Comparison of ENCODE assay signal across 8 cellular contexts in genomic region chr6:139373154-139373927, GRCh38. TPM values are rescaled to one million over a fixed set of nuclear protein-coding genes. Genes with fewer than 3 reads are reported as not detected.
DNase-seq lines count a peak whose midpoint lies in the region; ATAC-seq and TF ChIP-seq lines count a peak whose summit lies in the region.

No MANE protein-coding gene starts in this region.

- no peaks in the 10 kb centered on the region for H3K27me3 ChIP-seq in HL-60 (ENCODE audit: insufficient read depth, poor library complexity, severe bottlenecking)
- H3K27me3 ChIP-seq in SJSA1 (replicated peaks), result no peaks in the 10 kb centered on the region
- no peaks in the 10 kb centered on the region for H3K27me3 ChIP-seq in upper lobe of right lung

- intact Hi-C loops in Right ventricle myocardium superior (cut with DNase I) (loop anchor here (10.0 kb wide), 2 partner anchors 141 to 381 kb away; no protein-coding TSS in a partner anchor), posterior vena cava (cut with DNase I) (loop anchor here (5.0 to 10.0 kb wide), 2 partner anchors 599 to 701 kb away; no protein-coding TSS in a partner anchor), upper lobe of right lung (cut with DNase I) (no loop called here)

- TF ChIP-seq CTCF in HL-60 (IDR thresholded peaks at IDR 0.05; ENCODE audit: insufficient read depth, low read length) (no peak), upper lobe of right lung (IDR thresholded peaks at IDR 0.05) (no peak)

- H3K4me1 ChIP-seq in SJSA1 (replicated peaks), result peaks cover 36% of the 10 kb centered on the region
- H3K4me1 ChIP-seq in upper lobe of right lung, result peaks cover 30% of the 10 kb centered on the region

- H3K27ac Mint-ChIP-seq in activated naive CD4-positive, alpha-beta T cell treated with anti-CD3 and anti-CD28 coated beads, Interleukin-2, amount 50 U/mL, for 72 hours, result peak overlapping the region; percentile 93 to 100

- peak; percentile 73 for DNase-seq in CD1c-positive myeloid dendritic cell (ENCODE audit: extremely low spot score)
- DNase-seq in HL-60 (ENCODE audit: low read depth in 1 of 2, low spot score in 1 of 2), result peak in 1 of 2 experiments; percentile 63
- peak; percentile 56 to 68 for DNase-seq in SJSA1 (ENCODE audit: low read depth in 1 of 2, low spot score in 2 of 2)
- DNase-seq in activated naive CD4-positive, alpha-beta T cell treated with anti-CD3 and anti-CD28 coated beads, Interleukin-2, amount 50 U/mL, for 72 hours (ENCODE audit: low spot score in 2 of 2), result peak; percentile 72 to 74
- peak; percentile 79 for DNase-seq in Right ventricle myocardium superior
- peak; percentile 93 for DNase-seq in posterior vena cava (ENCODE audit: low spot score)
- DNase-seq in upper lobe of right lung, result peak; percentile 86

- H3K36me3 Mint-ChIP-seq in activated naive CD4-positive, alpha-beta T cell treated with anti-CD3 and anti-CD28 coated beads, Interleukin-2, amount 50 U/mL, for 72 hours, result peaks cover 18 to 28% of the 10 kb centered on the region in 2 donors

- peak overlapping the region; percentile 98 for H3K27ac ChIP-seq in HL-60 (replicated peaks)
- peak overlapping the region; percentile 89 for H3K27ac ChIP-seq in SJSA1
- peak overlapping the region; percentile 99 for H3K27ac ChIP-seq in upper lobe of right lung

- ATAC-seq in GM19372 (IDR thresholded peaks at IDR 0.05; ENCODE audit: low read depth, unreplicated experiment), result peak; percentile 20
- peak; percentile 10 to 23 for ATAC-seq in activated naive CD4-positive, alpha-beta T cell treated with anti-CD3 and anti-CD28 coated beads, Interleukin-2, amount 50 U/mL, for 72 hours
- ATAC-seq in Right ventricle myocardium superior (ENCODE audit: poor library complexity), result peak; percentile 2
- peak; percentile 4 for ATAC-seq in upper lobe of right lung

- no peaks in the 10 kb centered on the region for H3K9me3 Mint-ChIP-seq in activated naive CD4-positive, alpha-beta T cell treated with anti-CD3 and anti-CD28 coated beads, Interleukin-2, amount 50 U/mL, for 72 hours

- H3K9me3 ChIP-seq in SJSA1 (replicated peaks) (no peaks in the 10 kb centered on the region), upper lobe of right lung (no peaks in the 10 kb centered on the region)

- H3K36me3 ChIP-seq in SJSA1 (peaks cover 41% of the 10 kb centered on the region), upper lobe of right lung (peaks cover 32% of the 10 kb centered on the region)

- peak overlapping the region; percentile 72 for H3K4me3 ChIP-seq in HL-60 (replicated peaks; ENCODE audit: insufficient read depth, low read length)
- H3K4me3 ChIP-seq in SJSA1, result peak overlapping the region; percentile 84
- H3K4me3 ChIP-seq in upper lobe of right lung, result peak overlapping the region; percentile 99

RNA-seq across cellular contexts. Expression of gene CITED2, which starts 1.1 kb away (rescaled TPM):
- total RNA-seq in SJSA1 (2014; rRNA removed; shearing (Covaris generic)), result 25.7 and 74.4 TPM in 2 replicates
- 10 to 100 TPM; 14.5 to 40.3 TPM for total RNA-seq in activated naive CD4-positive, alpha-beta T cell treated with anti-CD3 and anti-CD28 coated beads, Interleukin-2, amount 50 U/mL, for 72 hours
- total RNA-seq in Right ventricle myocardium superior (133 TPM), posterior vena cava (100 to 1,000 TPM in 1 of 2 donors, 10 to 100 TPM in 1; 85.4 to 132 TPM), upper lobe of right lung (278 TPM)
